Comparison of ENCODE assay signal across 18 cellular contexts in genomic region chr6:15280961-15281360, GRCh38. TPM values are rescaled to one million over a fixed set of nuclear protein-coding genes. Genes with fewer than 3 reads are reported as not detected.
DNase-seq lines count a peak whose midpoint lies in the region; ATAC-seq and TF ChIP-seq lines count a peak whose summit lies in the region.
"Had no signal": no experiment of that assay in that cellular context is flagged by ENCODE, and none has a peak within 500 bp of the region (broad histone marks: within the 10 kb centered on the region; RNA-seq: fewer than 3 reads in every experiment).

No MANE protein-coding gene starts in this region.

- no peak for ATAC-seq in activated CD8-positive, alpha-beta memory T cell treated with anti-CD3 and anti-CD28 coated beads, Interleukin-2, amount 10 ng/mL, durations not matched to agents 7 days and 5 days
- ATAC-seq in stimulated activated memory B cell treated with anti-CD40 and anti-IgM and Interleukin-4, amounts not matched to agents 10 μg/mL and 1 μg/mL and 100 μg/mL, for 72 hours, result no peak
- ATAC-seq in omental fat pad (ENCODE audit: low FRiP score), result no peak

- H3K27me3 Mint-ChIP-seq in activated CD8-positive, alpha-beta memory T cell treated with anti-CD3 and anti-CD28 coated beads, Interleukin-2, amount 10 ng/mL, durations not matched to agents 7 days and 5 days, result no peaks in the 10 kb centered on the region
- H3K27me3 Mint-ChIP-seq in activated naive CD8-positive, alpha-beta T cell, result no peaks in the 10 kb centered on the region
- no peaks in the 10 kb centered on the region for H3K27me3 Mint-ChIP-seq in immature natural killer cell (ENCODE audit: low read depth in 3 of 3)
- no peaks in the 10 kb centered on the region for H3K27me3 Mint-ChIP-seq in stimulated activated memory B cell treated with anti-CD40 and anti-IgM and Interleukin-4, amounts not matched to agents 10 μg/mL and 1 μg/mL and 100 μg/mL, for 72 hours
- H3K27me3 Mint-ChIP-seq: memory B cell had no signal

- H3K36me3 Mint-ChIP-seq in activated CD8-positive, alpha-beta memory T cell treated with anti-CD3 and anti-CD28 coated beads, Interleukin-2, amount 10 ng/mL, durations not matched to agents 7 days and 5 days, result peaks cover 7% of the 10 kb centered on the region
- H3K36me3 Mint-ChIP-seq in activated naive CD8-positive, alpha-beta T cell, result peaks cover 2% of the 10 kb centered on the region
- no peaks in the 10 kb centered on the region for H3K36me3 Mint-ChIP-seq in immature natural killer cell
- H3K36me3 Mint-ChIP-seq in stimulated activated memory B cell treated with anti-CD40 and anti-IgM and Interleukin-4, amounts not matched to agents 10 μg/mL and 1 μg/mL and 100 μg/mL, for 72 hours, result peaks cover 9% of the 10 kb centered on the region

- no peak overlapping the region for H3K4me3 Mint-ChIP-seq in activated CD8-positive, alpha-beta memory T cell treated with anti-CD3 and anti-CD28 coated beads, Interleukin-2, amount 10 ng/mL, durations not matched to agents 7 days and 5 days
- H3K4me3 Mint-ChIP-seq in activated naive CD8-positive, alpha-beta T cell, result no peak overlapping the region
- H3K4me3 Mint-ChIP-seq in immature natural killer cell, result peak overlapping the region in 4 of 5 donors; percentile 2 to 37 (median 30)
- peak overlapping the region; percentile 1 for H3K4me3 Mint-ChIP-seq in stimulated activated memory B cell treated with anti-CD40 and anti-IgM and Interleukin-4, amounts not matched to agents 10 μg/mL and 1 μg/mL and 100 μg/mL, for 72 hours
- H3K4me3 Mint-ChIP-seq: memory B cell had no signal

- peaks cover 44% of the 10 kb centered on the region for H3K4me1 Mint-ChIP-seq in activated CD8-positive, alpha-beta memory T cell treated with anti-CD3 and anti-CD28 coated beads, Interleukin-2, amount 10 ng/mL, durations not matched to agents 7 days and 5 days
- peaks cover 68% of the 10 kb centered on the region for H3K4me1 Mint-ChIP-seq in activated naive CD8-positive, alpha-beta T cell (ENCODE audit: low read depth)
- peaks cover 70 to 93% of the 10 kb centered on the region in 2 donors for H3K4me1 Mint-ChIP-seq in immature natural killer cell
- peaks cover 81% of the 10 kb centered on the region for H3K4me1 Mint-ChIP-seq in stimulated activated memory B cell treated with anti-CD40 and anti-IgM and Interleukin-4, amounts not matched to agents 10 μg/mL and 1 μg/mL and 100 μg/mL, for 72 hours

- no peaks in the 10 kb centered on the region for H3K9me3 Mint-ChIP-seq in activated CD8-positive, alpha-beta memory T cell treated with anti-CD3 and anti-CD28 coated beads, Interleukin-2, amount 10 ng/mL, durations not matched to agents 7 days and 5 days (ENCODE audit: low read depth)
- H3K9me3 Mint-ChIP-seq in activated naive CD8-positive, alpha-beta T cell (ENCODE audit: low read depth), result no peaks in the 10 kb centered on the region
- H3K9me3 Mint-ChIP-seq in immature natural killer cell, result no peaks in the 10 kb centered on the region
- H3K9me3 Mint-ChIP-seq in stimulated activated memory B cell treated with anti-CD40 and anti-IgM and Interleukin-4, amounts not matched to agents 10 μg/mL and 1 μg/mL and 100 μg/mL, for 72 hours, result no peaks in the 10 kb centered on the region
- H3K9me3 Mint-ChIP-seq: memory B cell had no signal

- DNase-seq in activated CD8-positive, alpha-beta memory T cell treated with anti-CD3 and anti-CD28 coated beads, Interleukin-2, amount 10 ng/mL, durations not matched to agents 7 days and 5 days, result no peak
- DNase-seq in activated CD8-positive, alpha-beta memory T cell treated with anti-CD3 and anti-CD28 coated beads, Interleukin-2, amount 50 U/mL, for 48 hours, result no peak
- no peak for DNase-seq in immature natural killer cell
- no peak for DNase-seq in SHP77 (lab: John Stamatoyannopoulos, UW)
- DNase-seq in G401 (ENCODE audit: low spot score), result no peak
- no peak for DNase-seq in omental fat pad (ENCODE audit: low spot score)
- DNase-seq: EL; H7; KG1; NCI-H146; NCI-H526 treated with DMSO at 0.1 percent for 48 hours; sigmoid colon; SK-N-SH; stimulated activated CD4-positive, alpha-beta T cell treated with anti-CD3 and anti-CD28 coated beads, Interleukin-15, amount 100 ng/mL, for 24 hours; upper lobe of left lung had no signal

- in situ Hi-C loops in G401 (cut with HindIII; ENCODE audit: low sequenced_read_pairs), result no loop called here

- CTCF ChIA-PET in activated CD8-positive, alpha-beta memory T cell treated with anti-CD3 and anti-CD28 coated beads, Interleukin-2, amount 10 ng/mL, durations not matched to agents 7 days and 5 days (lab: Charles Lee), result no interaction called here

- H3K27ac Mint-ChIP-seq in activated CD8-positive, alpha-beta memory T cell treated with anti-CD3 and anti-CD28 coated beads, Interleukin-2, amount 10 ng/mL, durations not matched to agents 7 days and 5 days, result peak overlapping the region; percentile 37
- H3K27ac Mint-ChIP-seq in activated naive CD8-positive, alpha-beta T cell, result peak overlapping the region; percentile 0
- H3K27ac Mint-ChIP-seq in immature natural killer cell, result peak overlapping the region in 5 of 6 donors; percentile 41 to 84 (median 64)
- peak overlapping the region; percentile 37 for H3K27ac Mint-ChIP-seq in stimulated activated memory B cell treated with anti-CD40 and anti-IgM and Interleukin-4, amounts not matched to agents 10 μg/mL and 1 μg/mL and 100 μg/mL, for 72 hours
- H3K27ac Mint-ChIP-seq: memory B cell had no signal

- no peak for TF ChIP-seq CTCF in omental fat pad (IDR thresholded peaks at IDR 0.05)

RNA-seq across cellular contexts. Expression of gene JARID2, which starts 35.1 kb away (rescaled TPM):
- 10 to 100 TPM; 30.0 to 42.4 TPM for total RNA-seq in activated CD8-positive, alpha-beta memory T cell treated with anti-CD3 and anti-CD28 coated beads, Interleukin-2, amount 10 ng/mL, durations not matched to agents 7 days and 5 days
- polyA plus RNA-seq in immature natural killer cell, result 10 to 100 TPM in 1 of 3 donors, 1 to 10 TPM in 2; 4.3 to 26.1 (median 7.8) TPM
- 5.7 and 6.0 TPM in 2 replicates for total RNA-seq in G401 (2014; rRNA removed; shearing (Covaris generic))
- total RNA-seq in omental fat pad, result 10 to 100 TPM; 10.8 to 31.6 (median 14.3) TPM

Comparison
In these comparisons a context has a peak if more than half of its experiments do, and no peak if none do; other contexts are left out.
1. H3K27ac Mint-ChIP-seq: peak in every context shown above with its lines; median percentile 64 in immature natural killer cell; 37 in activated CD8-positive, alpha-beta memory T cell treated with anti-CD3 and anti-CD28 coated beads, Interleukin-2, amount 10 ng/mL, durations not matched to agents 7 days and 5 days; 37 in stimulated activated memory B cell treated with anti-CD40 and anti-IgM and Interleukin-4, amounts not matched to agents 10 μg/mL and 1 μg/mL and 100 μg/mL, for 72 hours; 0 in activated naive CD8-positive, alpha-beta T cell.
2. H3K4me3 Mint-ChIP-seq: peak in immature natural killer cell (4 of 5) and stimulated activated memory B cell treated with anti-CD40 and anti-IgM and Interleukin-4, amounts not matched to agents 10 μg/mL and 1 μg/mL and 100 μg/mL, for 72 hours (single experiment); none in activated CD8-positive, alpha-beta memory T cell treated with anti-CD3 and anti-CD28 coated beads, Interleukin-2, amount 10 ng/mL, durations not matched to agents 7 days and 5 days (single experiment) and activated naive CD8-positive, alpha-beta T cell (single experiment).